In the genomic region with DNA sequence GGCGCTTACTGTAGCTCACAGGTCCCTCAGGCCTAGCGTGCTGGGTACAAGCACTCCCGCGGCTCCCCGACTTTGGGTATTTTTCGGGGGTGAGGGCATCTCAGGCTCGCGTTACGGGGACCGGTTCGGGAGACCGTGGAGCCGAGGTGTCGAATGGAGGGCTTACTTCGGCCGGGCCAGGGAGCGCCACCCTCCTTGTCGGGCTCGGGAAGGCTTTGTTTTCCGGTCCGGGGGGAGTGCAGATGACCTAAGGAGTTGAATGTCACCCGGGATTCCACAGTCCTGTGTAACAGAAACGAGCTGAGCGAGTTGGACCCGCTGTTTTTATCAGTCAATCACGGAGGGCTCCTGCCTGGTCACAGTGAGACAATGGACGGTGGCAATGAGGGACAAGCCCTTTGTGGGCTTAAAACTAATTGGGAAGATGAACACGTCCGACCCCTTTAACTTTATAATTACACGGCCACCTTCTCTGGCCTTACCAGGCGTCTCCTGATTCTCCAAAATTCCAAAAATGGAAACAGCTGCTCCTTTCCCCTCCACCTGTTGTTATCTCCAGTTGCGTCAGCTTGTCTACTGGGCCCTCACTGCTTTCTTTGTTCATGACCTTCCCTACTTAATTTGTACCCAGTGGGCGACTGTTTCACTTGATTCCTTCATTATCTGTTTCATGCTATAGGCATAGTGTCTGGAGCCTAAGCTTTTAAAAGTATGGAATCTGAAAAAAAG, we compare ENCODE assay signal across 8 cellular contexts. TPM values are rescaled to one million over a fixed set of nuclear protein-coding genes. Genes with fewer than 3 reads are reported as not detected.
DNase-seq lines count a peak whose midpoint lies in the region; ATAC-seq and TF ChIP-seq lines count a peak whose summit lies in the region.

No MANE protein-coding gene starts in this region.

- no peaks in the 10 kb centered on the region for H3K9me3 Mint-ChIP-seq in effector memory CD8-positive, alpha-beta T cell
- no peaks in the 10 kb centered on the region for H3K9me3 Mint-ChIP-seq in naive thymus-derived CD8-positive, alpha-beta T cell

- no peaks in the 10 kb centered on the region for H3K27me3 Mint-ChIP-seq in effector memory CD8-positive, alpha-beta T cell
- peaks cover 5 to 24% (median 9%) of the 10 kb centered on the region in 5 donors for H3K27me3 Mint-ChIP-seq in naive thymus-derived CD8-positive, alpha-beta T cell

- H3K4me3 ChIP-seq in BE2C (ENCODE audit: low read depth, low read length) (peak overlapping the region; percentile 86), NB4 (ENCODE audit: low read depth, low read length) (peak overlapping the region; percentile 75)

- H3K4me3 Mint-ChIP-seq in effector memory CD8-positive, alpha-beta T cell = peak overlapping the region; percentile 81 to 84
- H3K4me3 Mint-ChIP-seq in naive thymus-derived CD8-positive, alpha-beta T cell = peak overlapping the region; percentile 77 to 90 (median 86)

- no peaks in the 10 kb centered on the region for H3K36me3 Mint-ChIP-seq in effector memory CD8-positive, alpha-beta T cell (ENCODE audit: insufficient read depth)
- no peaks in the 10 kb centered on the region for H3K36me3 Mint-ChIP-seq in naive thymus-derived CD8-positive, alpha-beta T cell

- peak overlapping the region in 1 of 2 donors; percentile 65 for H3K27ac Mint-ChIP-seq in effector memory CD8-positive, alpha-beta T cell
- H3K27ac Mint-ChIP-seq in naive thymus-derived CD8-positive, alpha-beta T cell = peak overlapping the region in 3 of 10 donors; percentile 18 to 62 (median 44)

- no peak for ATAC-seq in effector memory CD8-positive, alpha-beta T cell (replicated peaks)
- ATAC-seq in naive thymus-derived CD8-positive, alpha-beta T cell = no peak
- ATAC-seq in GM19023 (IDR thresholded peaks at IDR 0.05; ENCODE audit: unreplicated experiment) = no peak

- H3K27me3 ChIP-seq in BE2C = no peaks in the 10 kb centered on the region

- TF ChIP-seq CTCF in BE2C (IDR thresholded peaks at IDR 0.05; ENCODE audit: low read depth, low read length) = no peak
- no peak for TF ChIP-seq CTCF in NB4 (IDR thresholded peaks at IDR 0.05; ENCODE audit: low read depth, low read length)
- no peak for TF ChIP-seq CTCF in GM10248 (IDR thresholded peaks at IDR 0.05; ENCODE audit: control extremely low read depth, extremely low read depth, low read depth, missing control alignments)

- CTCF ChIA-PET in GM10248 (lab: Yijun Ruan, JAX) = interaction anchor here (0.8 to 3.8 kb wide), 12 partner anchors 9 to 632 kb away, joined by 3 to 19 read pairs (median 4); no protein-coding TSS in a partner anchor

- POLR2A ChIA-PET in naive thymus-derived CD8-positive, alpha-beta T cell (lab: Charles Lee) = interaction anchor here (0.6 to 0.8 kb wide), 3 partner anchors 245 to 649 kb away, joined by 3 to 8 read pairs (median 4); partner anchors contain the start of gene MAN1A2
- POLR2A ChIA-PET in GM10248 (lab: Yijun Ruan, JAX) = interaction anchor here (0.7 kb wide), 1 partner anchor 20 kb away, joined by 5 read pairs; no protein-coding TSS in a partner anchor

- H3K4me1 ChIP-seq in BE2C = no peaks in the 10 kb centered on the region

- H3K4me1 Mint-ChIP-seq in effector memory CD8-positive, alpha-beta T cell (ENCODE audit: low read depth in 2 of 2) = peaks cover 3 to 4% of the 10 kb centered on the region in 2 donors
- peaks cover 2 to 8% (median 7%) of the 10 kb centered on the region in 4 donors for H3K4me1 Mint-ChIP-seq in naive thymus-derived CD8-positive, alpha-beta T cell

- H3K9me3 ChIP-seq in BE2C = no peaks in the 10 kb centered on the region

- no peak for DNase-seq in BE2C
- DNase-seq in NB4 (ENCODE audit: low read depth) = no peak
- no peak for DNase-seq in effector memory CD8-positive, alpha-beta T cell
- no peak for DNase-seq in naive thymus-derived CD8-positive, alpha-beta T cell
- DNase-seq in HPDE6-E6E7 (ENCODE audit: extremely low spot score) = no peak
- DNase-seq in glomerular visceral epithelial cell (ENCODE audit: extremely low spot score) = no peak
- DNase-seq in GM10248 (ENCODE audit: extremely low spot score) = no peak

- H3K36me3 ChIP-seq in BE2C = no peaks in the 10 kb centered on the region

- TF ChIP-seq POLR2A in NB4 (IDR thresholded peaks at IDR 0.05; ENCODE audit: extremely low read depth, insufficient read length) = no peak

RNA-seq across cellular contexts. Expression of gene TRIM45, which starts 0.9 kb away (rescaled TPM):
- polyA plus RNA-seq in BE2C (2012; ENCODE audit: insufficient read depth, insufficient read length, low read depth) = 4.5 TPM
- total RNA-seq in naive thymus-derived CD8-positive, alpha-beta T cell = under 1 TPM in 1 of 2 experiments, not detected in 1; 0.14 TPM
- under 1 TPM in 1 of 3 donors, not detected in 2; 0.19 TPM for polyA plus RNA-seq in naive thymus-derived CD8-positive, alpha-beta T cell
